22 cellular contexts compared by ENCODE assay signal in the genomic region with DNA sequence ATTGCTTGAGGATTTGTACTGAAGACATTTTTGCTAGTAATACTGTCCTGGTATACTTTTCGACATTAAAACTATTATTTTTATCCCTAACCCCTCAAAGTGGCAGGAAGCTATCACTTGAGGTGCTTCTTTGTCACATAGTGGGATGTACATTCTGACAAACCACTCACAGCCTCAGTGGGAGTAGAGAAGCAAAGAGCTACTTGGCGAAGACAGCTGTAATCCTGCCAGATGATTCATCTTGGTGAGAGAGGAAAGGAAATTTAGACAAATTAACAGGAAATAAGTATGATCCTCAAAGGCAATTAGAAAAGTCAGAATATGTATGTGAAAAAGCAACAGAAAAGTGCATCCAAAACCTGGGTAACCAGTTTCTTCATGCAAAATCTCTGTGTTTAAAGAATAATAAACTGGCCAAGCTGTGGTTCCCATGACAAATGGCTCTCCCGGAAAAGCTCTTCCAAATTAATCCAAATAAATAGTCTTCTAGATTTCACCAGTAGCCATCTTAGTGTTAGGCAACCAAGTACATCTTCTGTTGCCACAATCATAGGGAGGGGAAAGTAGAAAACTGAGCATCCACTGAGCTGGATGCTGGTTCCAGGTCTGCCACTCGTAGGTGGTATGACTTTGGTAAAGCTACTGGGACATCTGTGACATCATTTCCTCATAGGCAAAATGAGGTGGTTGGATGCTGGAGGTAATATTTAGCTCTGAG.
A peak's percentile ranks its signal among the peaks of the same experiment; 100 is the strongest.
DNase-seq lines count a peak whose midpoint lies in the region; ATAC-seq and TF ChIP-seq lines count a peak whose summit lies in the region.
"Had no signal": no experiment of that assay in that cellular context is flagged by ENCODE, and none has a peak within 500 bp of the region (broad histone marks: within the 10 kb centered on the region; RNA-seq: fewer than 3 reads in every experiment).

No MANE protein-coding gene starts in this region.

- no peaks in the 10 kb centered on the region for H3K36me3 ChIP-seq in SK-N-SH (replicated peaks in 1 of 2; ENCODE audit: control insufficient read depth in 1 of 2, insufficient read depth in 2 of 2, low read length in 1 of 2)
- H3K36me3 ChIP-seq: ascending aorta, thyroid gland had no signal

- TF ChIP-seq EP300 in SK-N-SH (IDR thresholded peaks at IDR 0.05; ENCODE audit: borderline replicate concordance in 1 of 2, low read depth in 1 of 2, low read length in 1 of 2), result no peak

- H2AFZ ChIP-seq in SK-N-SH (ENCODE audit: low read depth), result no peak overlapping the region
- H2AFZ ChIP-seq: parathyroid adenoma had no signal

- no peaks in the 10 kb centered on the region for H4K20me1 ChIP-seq in SK-N-SH (ENCODE audit: insufficient read depth)

- H3K27me3 ChIP-seq in SK-N-SH (ENCODE audit: insufficient read depth), result no peaks in the 10 kb centered on the region
- H3K27me3 ChIP-seq: ascending aorta, thyroid gland had no signal

- DNase-seq in SK-N-SH, result no peak
- DNase-seq in astrocyte of the spinal cord (ENCODE audit: low read depth, low spot score), result peak; percentile 55
- DNase-seq in fibroblast of villous mesenchyme (ENCODE audit: low read depth), result peak; percentile 16
- DNase-seq in stimulated activated naive CD4-positive, alpha-beta T cell (lab: John Stamatoyannopoulos, UW), result no peak
- DNase-seq: activated naive CD4-positive, alpha-beta T cell; CD4-positive, alpha-beta memory T cell; DND-41; left ventricle myocardium superior; naive B cell; NCI-H187; NCI-H510A treated with DMSO at 0.1 percent for 48 hours; small intestine; stimulated activated CD4-positive, alpha-beta T cell treated with anti-CD3 and anti-CD28 coated beads, Interleukin-4, amount 100 ng/mL, for 4 hours; T-helper 9 cell; thyroid gland had no signal

- ATAC-seq in SK-N-SH treated with all-trans-retinoic acid at 6 μM for 48 hours (peak; percentile 32; the same call in 2 of the 3 replicates), GM21737 (IDR thresholded peaks at IDR 0.05; ENCODE audit: unreplicated experiment) (no peak), HG02870 (IDR thresholded peaks at IDR 0.05; ENCODE audit: unreplicated experiment) (no peak), esophagus mucosa (no peak)
- ATAC-seq: left ventricle myocardium superior had no signal

- no peak overlapping the region for H3K9ac ChIP-seq in SK-N-SH
- H3K9ac ChIP-seq: parathyroid adenoma had no signal

- TF ChIP-seq RAD21 in SK-N-SH (IDR thresholded peaks at IDR 0.05; ENCODE audit: low read length), result no peak

- CTCF ChIA-PET in SK-N-SH (lab: Yijun Ruan, JAX), result interaction anchor here (1.0 kb wide), 1 partner anchor 14 kb away, joined by 3 read pairs; no protein-coding TSS in a partner anchor

- no peak overlapping the region for H3K4me3 ChIP-seq in SK-N-SH (ENCODE audit: low read depth in 2 of 2, low read length in 1 of 2)
- H3K4me3 ChIP-seq in astrocyte of the spinal cord (ENCODE audit: low read depth, low read length), result no peak overlapping the region
- H3K4me3 ChIP-seq in fibroblast of villous mesenchyme (ENCODE audit: low read depth, low read length), result no peak overlapping the region
- H3K4me3 ChIP-seq: ascending aorta, thyroid gland had no signal

- WGBS in SK-N-SH (ENCODE audit: low lambda C conversion rate), result 53% methylated on average over 4 of the region's 4 CpGs

- H3K4me1 ChIP-seq in SK-N-SH (ENCODE audit: control insufficient read depth in 1 of 2, insufficient read depth in 2 of 2, low read depth in 1 of 2, low read length in 1 of 2), result peaks cover 6 to 7% of the 10 kb centered on the region in 2 experiments; a peak in 2 of 4 replicates
- H3K4me1 ChIP-seq: ascending aorta, parathyroid adenoma, thyroid gland had no signal

- H3K79me2 ChIP-seq in SK-N-SH (ENCODE audit: insufficient read depth), result no peaks in the 10 kb centered on the region
- H3K79me2 ChIP-seq: parathyroid adenoma had no signal

- in situ Hi-C loops in astrocyte of the spinal cord (cut with HindIII; ENCODE audit: low sequenced_read_pairs), result no loop called here

- H3K9me2 ChIP-seq in SK-N-SH, result no peaks in the 10 kb centered on the region

- H3K4me2 ChIP-seq in SK-N-SH, result no peak overlapping the region

- H3F3A ChIP-seq in SK-N-SH (replicated peaks; ENCODE audit: insufficient read depth), result no peaks in the 10 kb centered on the region

- H3K9me3 ChIP-seq in SK-N-SH, result no peaks in the 10 kb centered on the region
- H3K9me3 ChIP-seq: ascending aorta, thyroid gland had no signal

- POLR2A ChIA-PET in SK-N-SH (lab: Yijun Ruan, JAX), result no interaction called here

- TF ChIP-seq CTCF in SK-N-SH (IDR thresholded peaks at IDR 0.05) (no peak), astrocyte of the spinal cord (IDR thresholded peaks at IDR 0.05; ENCODE audit: low read depth, low read length) (no peak), fibroblast of villous mesenchyme (IDR thresholded peaks at IDR 0.05; ENCODE audit: insufficient read depth, low read depth, low read length) (no peak)

- H3K27ac ChIP-seq in SK-N-SH (ENCODE audit: low read depth in 2 of 2, low read length in 1 of 2), result no peak overlapping the region
- H3K27ac ChIP-seq: 22Rv1, ascending aorta, parathyroid adenoma, thyroid gland had no signal

TF ChIP-seq in SK-N-SH treated with all-trans-retinoic acid at 6 μM for 48 hours, 23 proteins besides CTCF, POLR2A, EP300 and RAD21:
- TF ChIP-seq ISL1 (CRISPR knock-in tag; IDR thresholded peaks at IDR 0.05), result no peak
- TF ChIP-seq, protein P1, sequence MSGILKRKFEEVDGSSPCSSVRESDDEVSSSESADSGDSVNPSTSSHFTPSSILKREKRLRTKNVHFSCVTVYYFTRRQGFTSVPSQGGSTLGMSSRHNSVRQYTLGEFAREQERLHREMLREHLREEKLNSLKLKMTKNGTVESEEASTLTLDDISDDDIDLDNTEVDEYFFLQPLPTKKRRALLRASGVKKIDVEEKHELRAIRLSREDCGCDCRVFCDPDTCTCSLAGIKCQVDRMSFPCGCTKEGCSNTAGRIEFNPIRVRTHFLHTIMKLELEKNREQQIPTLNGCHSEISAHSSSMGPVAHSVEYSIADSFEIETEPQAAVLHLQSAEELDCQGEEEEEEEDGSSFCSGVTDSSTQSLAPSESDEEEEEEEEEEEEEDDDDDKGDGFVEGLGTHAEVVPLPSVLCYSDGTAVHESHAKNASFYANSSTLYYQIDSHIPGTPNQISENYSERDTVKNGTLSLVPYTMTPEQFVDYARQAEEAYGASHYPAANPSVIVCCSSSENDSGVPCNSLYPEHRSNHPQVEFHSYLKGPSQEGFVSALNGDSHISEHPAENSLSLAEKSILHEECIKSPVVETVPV (CRISPR knock-in tag; IDR thresholded peaks at IDR 0.05), result no peak

TF ChIP-seq in SK-N-SH, 30 proteins besides CTCF, POLR2A, EP300 and RAD21:
- TF ChIP-seq FOXM1 (IDR thresholded peaks at IDR 0.05; ENCODE audit: low read depth), result no peak
- TF ChIP-seq FOSL2 (IDR thresholded peaks at IDR 0.05; ENCODE audit: borderline replicate concordance, low read depth), result no peak

Comparison
In these comparisons a context has a peak if more than half of its experiments do, and no peak if none do; other contexts are left out.
1. DNase-seq: peak in astrocyte of the spinal cord (single experiment) and fibroblast of villous mesenchyme (single experiment); none in SK-N-SH (single experiment) and stimulated activated naive CD4-positive, alpha-beta T cell (0 of 6).